In the genomic region with DNA sequence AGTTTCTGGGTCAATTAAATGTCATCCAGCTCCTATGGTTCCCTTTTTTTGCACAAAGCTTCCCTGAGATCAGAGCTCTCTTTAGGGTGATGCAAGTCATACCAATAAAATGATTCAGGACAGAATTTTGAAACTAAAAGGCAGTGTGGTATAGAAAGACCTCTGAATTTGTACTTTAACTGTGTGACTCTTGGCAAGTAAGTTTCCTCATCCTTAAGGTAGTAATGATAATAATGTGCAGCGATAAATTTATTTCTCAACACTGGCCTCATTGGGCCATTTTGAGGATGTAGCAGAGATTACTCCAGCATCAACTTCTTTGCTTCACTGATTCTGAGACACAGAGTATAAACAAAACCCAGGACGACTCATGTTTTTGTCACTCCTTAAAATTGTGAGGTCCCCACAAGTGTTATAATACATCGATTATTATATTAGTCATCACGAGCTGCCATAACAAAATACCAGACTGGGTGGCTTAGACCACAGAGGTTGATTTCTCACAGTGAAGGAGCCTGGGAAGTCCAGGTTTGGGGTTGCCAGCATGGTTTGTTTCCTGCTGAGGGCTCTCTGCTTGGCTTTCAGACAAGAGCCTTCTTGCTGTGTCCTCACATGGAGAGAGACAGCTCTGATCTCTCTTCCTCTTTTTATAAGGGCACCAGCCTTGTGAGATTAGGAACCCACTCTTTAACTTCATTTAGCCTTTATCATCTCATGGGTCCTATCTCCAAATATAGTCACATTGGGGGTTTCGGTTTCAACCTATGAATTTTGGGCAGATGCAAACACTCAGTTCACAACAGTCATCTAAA, we compare ENCODE assay signal across 8 cellular contexts.
DNase-seq lines count a peak whose midpoint lies in the region; ATAC-seq, FAIRE-seq and TF ChIP-seq lines count a peak whose summit lies in the region.

No MANE protein-coding gene starts in this region.

- H3K4me1 ChIP-seq in MM.1S (ENCODE audit: low read length) (peaks cover 26% of the 10 kb centered on the region), foreskin keratinocyte (no peaks in the 10 kb centered on the region)

- peak; percentile 98 for FAIRE-seq in GM18507 (lab: Jason Lieb, UNC)

- H3K36me3 ChIP-seq in MM.1S (replicated peaks; ENCODE audit: insufficient read depth, low read length): no peaks in the 10 kb centered on the region

- DNase-seq in GM18507 (ENCODE audit: extremely low spot score, insufficient read length, low read depth) (peak; percentile 26), H4 (ENCODE audit: low spot score) (peak; percentile 83), MM.1S (peak; percentile 83), foreskin keratinocyte (peak; percentile 16 to 48), DMS 273 (lab: John Stamatoyannopoulos, UW; ENCODE audit: unreplicated experiment) (no peak), mucosa of gallbladder (ENCODE audit: low spot score) (no peak), HuH-7.5 (ENCODE audit: low spot score) (no peak), ureter (ENCODE audit: low spot score) (no peak)

- H3K27ac ChIP-seq in MM.1S (ENCODE audit: low read length) (peak overlapping the region; percentile 70; the same call in 1 of the 2 replicates), foreskin keratinocyte (no peak overlapping the region)

- no peak for ATAC-seq in foreskin keratinocyte

- no peaks in the 10 kb centered on the region for H3K9me3 ChIP-seq in MM.1S (replicated peaks; ENCODE audit: insufficient read depth, low read length)

- no peak overlapping the region for H2AFZ ChIP-seq in MM.1S (ENCODE audit: low read length)

- H4K20me1 ChIP-seq in MM.1S (ENCODE audit: insufficient read depth, low read length): no peaks in the 10 kb centered on the region

- no peaks in the 10 kb centered on the region for H3K9me2 ChIP-seq in MM.1S (replicated peaks; ENCODE audit: insufficient read depth, low read length)

- H3K4me2 ChIP-seq in MM.1S (ENCODE audit: low read depth, low read length): peak overlapping the region; percentile 44

- H3K27me3 ChIP-seq in MM.1S (replicated peaks; ENCODE audit: insufficient read depth, low read length) (no peaks in the 10 kb centered on the region), foreskin keratinocyte (no peaks in the 10 kb centered on the region)

- H3K4me3 ChIP-seq in MM.1S (ENCODE audit: low read length): no peak overlapping the region; the same call in 1 of the 2 replicates

- H3K79me2 ChIP-seq in MM.1S (ENCODE audit: low read length): no peaks in the 10 kb centered on the region

- peak overlapping the region; percentile 14; the same call in 1 of the 2 replicates for H3K9ac ChIP-seq in MM.1S (ENCODE audit: low read length)

- no peak for TF ChIP-seq CTCF in MM.1S (IDR thresholded peaks at IDR 0.05; ENCODE audit: low read length)
- no peak for TF ChIP-seq CTCF in foreskin keratinocyte (conservative IDR thresholded peaks at IDR 0.05)

- H3F3A ChIP-seq in MM.1S (ENCODE audit: insufficient read depth, low read length): peaks cover 14% of the 10 kb centered on the region

Comparison
In these comparisons a context has a peak if more than half of its experiments do, and no peak if none do; other contexts are left out.
1. DNase-seq: peak in GM18507 (single experiment), H4 (single experiment), MM.1S (single experiment) and foreskin keratinocyte (2 of 2); none in DMS 273 (single experiment), mucosa of gallbladder (single experiment), HuH-7.5 (single experiment) and ureter (single experiment).